In the genomic region with DNA sequence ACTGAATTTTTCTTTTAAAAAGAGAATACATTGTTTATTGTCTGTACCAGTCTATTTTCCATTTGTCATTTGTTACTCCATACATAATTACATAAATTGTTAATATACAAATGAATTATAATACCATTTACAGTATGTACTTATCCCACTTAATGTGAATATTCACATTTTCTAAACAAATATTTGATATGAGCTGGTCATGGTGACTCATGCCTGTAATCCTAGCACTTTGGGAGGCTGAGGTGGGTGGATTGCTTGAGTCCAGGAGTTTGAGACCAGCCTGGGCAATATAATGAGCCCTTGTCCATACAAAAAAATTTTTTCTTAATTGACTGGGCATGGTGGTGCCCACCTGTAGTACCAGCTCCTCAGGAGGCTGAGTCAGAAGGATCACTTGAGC, we compare ENCODE assay signal across 23 cellular contexts.
"Had no signal": no experiment of that assay in that cellular context is flagged by ENCODE, and none has a peak within 500 bp of the region (broad histone marks: within the 10 kb centered on the region; RNA-seq: fewer than 3 reads in every experiment).

No MANE protein-coding gene starts in this region.

- DNase-seq: activated CD4-positive, alpha-beta T cell treated with anti-CD3 and anti-CD28 coated beads for 36 hours; activated CD4-positive, alpha-beta T cell treated with anti-CD3 and anti-CD28 coated beads, Interleukin-2, amount 50 U/mL, for 4 hours; activated CD8-positive, alpha-beta memory T cell treated with anti-CD3 and anti-CD28 coated beads, Interleukin-2, amount 50 U/mL, for 48 hours; activated naive CD4-positive, alpha-beta T cell; activated T-cell treated with anti-CD3 and anti-CD28 coated beads, Interleukin-2, amount 50 U/mL, for 4 hours; adrenal gland; colonic mucosa; dorsolateral prefrontal cortex; effector memory CD8-positive, alpha-beta T cell; heart left ventricle; lower lobe of right lung; naive B cell; occipital lobe; posterior cingulate gyrus; sigmoid colon; stimulated activated CD4-positive, alpha-beta T cell treated with anti-CD3 and anti-CD28 coated beads, Interleukin-4, amount 100 ng/mL, for 1 hour; stimulated activated naive CD4-positive, alpha-beta T cell; T-helper 9 cell; testis had no signal

- H3K9me3 ChIP-seq: adrenal gland, ascending aorta, colonic mucosa, esophagus muscularis mucosa, gastroesophageal sphincter, heart left ventricle, lower lobe of right lung, sigmoid colon, testis, vagina had no signal

- H3K4me1 ChIP-seq: ascending aorta, colonic mucosa, testis had no signal

- H3K36me3 ChIP-seq: colonic mucosa had no signal

- H3K27me3 ChIP-seq: adrenal gland, ascending aorta, colonic mucosa, dorsolateral prefrontal cortex, esophagus muscularis mucosa, gastroesophageal sphincter, heart left ventricle, sigmoid colon, testis, vagina had no signal

- H3K27ac ChIP-seq: ascending aorta, colonic mucosa, dorsolateral prefrontal cortex, esophagus muscularis mucosa, gastroesophageal sphincter, lower lobe of right lung, testis, vagina had no signal

- H3K4me3 ChIP-seq: adrenal gland, ascending aorta, colonic mucosa, dorsolateral prefrontal cortex, esophagus muscularis mucosa, gastroesophageal sphincter, heart left ventricle, lower lobe of right lung, sigmoid colon, testis, vagina had no signal
